In genomic region chr13:111303559-111303958, GRCh38 we compare ENCODE assay signal across 13 cellular contexts. TPM values are rescaled to one million over a fixed set of nuclear protein-coding genes. Genes with fewer than 3 reads are reported as not detected.
"Had no signal": no experiment of that assay in that cellular context is flagged by ENCODE, and none has a peak within 500 bp of the region (broad histone marks: within the 10 kb centered on the region; RNA-seq: fewer than 3 reads in every experiment).

No MANE protein-coding gene starts in this region.

- DNase-seq: activated CD4-positive, alpha-beta T cell treated with anti-CD3 and anti-CD28 coated beads, Interleukin-2, amount 50 U/mL, for 4 hours; activated naive CD4-positive, alpha-beta T cell treated with Interleukin-2 at 50 U/mL for 16 hours; colonic mucosa; foreskin melanocyte; mesendoderm; retina; stimulated activated CD4-positive, alpha-beta T cell treated with anti-CD3 and anti-CD28 coated beads, Interleukin-15, amount 100 ng/mL, for 24 hours; stimulated activated CD4-positive, alpha-beta T cell treated with anti-CD3 and anti-CD28 coated beads, Interleukin-4, amount 100 ng/mL, for 24 hours; stomach had no signal

- H3K79me2 ChIP-seq: parathyroid adenoma had no signal

- H3K27me3 ChIP-seq: colonic mucosa, left lung, stomach had no signal

- H3K27ac ChIP-seq: colonic mucosa, left lung, parathyroid adenoma, stomach had no signal

- H3K9ac ChIP-seq: parathyroid adenoma had no signal

- H2AFZ ChIP-seq: parathyroid adenoma had no signal

- H3K4me3 ChIP-seq: colonic mucosa, left lung, stomach had no signal

- H3K4me1 ChIP-seq: colonic mucosa, left lung, parathyroid adenoma, stomach had no signal

- ATAC-seq: left lung had no signal

- H3K9me3 ChIP-seq: colonic mucosa, left lung, stomach had no signal

RNA-seq across cellular contexts. Expression of gene TEX29, which starts 16.9 kb away (rescaled TPM):
- total RNA-seq: myocyte, skeletal muscle tissue, stomach had no signal
